1 cellular context compared by ENCODE assay signal in genomic region chr22:38124236-38124974, GRCh38.
TF ChIP-seq lines count a peak whose summit lies in the region.

No MANE protein-coding gene starts in this region.

TF ChIP-seq in HepG2, 621 proteins besides CTCF, POLR2A, EP300 and RAD21:
- TF ChIP-seq BRD4 (CRISPR knock-in tag; IDR thresholded peaks at IDR 0.05) (no peak), ZBTB33 (CRISPR knock-in tag; IDR thresholded peaks at IDR 0.05) (peak; percentile 78), ZNF768 (CRISPR knock-in tag; IDR thresholded peaks at IDR 0.05) (peak; percentile 50; the same call in 1 of the 2 replicates), ZNF839 (CRISPR knock-in tag; IDR thresholded peaks at IDR 0.05; ENCODE audit: borderline replicate concordance) (0 out of 2 replicates have a peak, but pooled peaks have one; percentile 17), ZNF570 (CRISPR knock-in tag; IDR thresholded peaks at IDR 0.05; ENCODE audit: borderline replicate concordance) (no peak), HMG20B (CRISPR knock-in tag; conservative IDR thresholded peaks at IDR 0.05) (no peak)
